Comparison of ENCODE assay signal across 1 cellular context in the genomic region with DNA sequence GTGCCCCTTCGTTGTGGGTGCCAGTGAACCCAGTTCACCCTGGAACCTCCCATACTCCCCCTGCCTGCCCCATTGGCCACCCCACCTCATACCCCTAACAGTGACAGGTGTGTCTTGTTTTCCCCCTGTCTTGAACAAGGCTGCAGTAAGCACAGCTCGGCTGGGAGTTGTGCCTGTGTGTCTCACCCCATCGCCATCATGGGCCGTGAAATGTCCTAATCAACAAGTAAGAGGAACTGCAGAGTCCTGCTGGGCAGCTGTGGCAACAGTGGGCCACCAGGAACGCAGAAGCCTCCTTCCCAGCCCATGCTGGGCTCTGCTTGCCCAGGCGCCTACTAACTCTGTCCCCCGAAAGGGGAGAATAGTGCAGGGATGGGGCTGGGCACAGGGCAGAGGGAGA.
TF ChIP-seq lines count a peak whose summit lies in the region.

No MANE protein-coding gene starts in this region.

TF ChIP-seq in H1, 55 proteins besides CTCF, POLR2A, EP300 and RAD21:
- TF ChIP-seq SP4 (IDR thresholded peaks at IDR 0.05; ENCODE audit: low read length) (no peak), CEBPB (IDR thresholded peaks at IDR 0.05; ENCODE audit: low read depth, low read length) (no peak), BCL11A (IDR thresholded peaks at IDR 0.05; ENCODE audit: low read depth in 2 of 2, low read length in 2 of 2) (no peak), RXRA (IDR thresholded peaks at IDR 0.05; ENCODE audit: insufficient read depth, low read depth, low read length) (no peak), NRF1 (IDR thresholded peaks at IDR 0.05; ENCODE audit: low read depth, low read length) (no peak), SUZ12 (IDR thresholded peaks at IDR 0.05; ENCODE audit: low read length) (no peak), KDM4A (IDR thresholded peaks at IDR 0.05; ENCODE audit: low read depth, low read length, severe bottlenecking) (no peak), POLR2AphosphoS5 (IDR thresholded peaks at IDR 0.05; ENCODE audit: low read depth, low read length) (no peak), CBX5 (IDR thresholded peaks at IDR 0.05; ENCODE audit: low read depth, low read length) (no peak), SIN3A (conservative IDR thresholded peaks at IDR 0.05 in 1 of 2, IDR thresholded peaks at IDR 0.05 in 1 of 2; ENCODE audit: low read depth in 1 of 2, low read length in 2 of 2) (no peak), JUND (IDR thresholded peaks at IDR 0.05; ENCODE audit: low read length) (no peak), FOSL1 (IDR thresholded peaks at IDR 0.05; ENCODE audit: insufficient read depth, low read depth, low read length) (no peak), CREB1 (IDR thresholded peaks at IDR 0.05) (no peak), YY1 (IDR thresholded peaks at IDR 0.05; ENCODE audit: low read depth, low read length) (no peak), CHD2 (IDR thresholded peaks at IDR 0.05; ENCODE audit: low read length) (no peak), JUN (IDR thresholded peaks at IDR 0.05; ENCODE audit: low read depth, low read length) (no peak), RBBP5 (IDR thresholded peaks at IDR 0.05; ENCODE audit: borderline replicate concordance, low read depth, low read length) (no peak)
